ENCODE assay signal across 15 cellular contexts in genomic region chr12:44157359-44157758, GRCh38.
DNase-seq lines count a peak whose midpoint lies in the region; ATAC-seq, FAIRE-seq and TF ChIP-seq lines count a peak whose summit lies in the region.
"Had no signal": no experiment of that assay in that cellular context is flagged by ENCODE, and none has a peak within 500 bp of the region (broad histone marks: within the 10 kb centered on the region; RNA-seq: fewer than 3 reads in every experiment).

No MANE protein-coding gene starts in this region.

- in situ Hi-C loops in gastrocnemius medialis (cut with MboI; ENCODE audit: low sequenced_read_pairs in 4 of 4): no loop called here

- TF ChIP-seq CTCF in kidney (IDR thresholded peaks at IDR 0.05; ENCODE audit: borderline replicate concordance, extremely low read depth, insufficient read depth) (no peak), gastrocnemius medialis (IDR thresholded peaks at IDR 0.05 in 4 of 5, conservative IDR thresholded peaks at IDR 0.05 in 1 of 5) (no peak)

- peak; percentile 62 for ATAC-seq in GM19023 (IDR thresholded peaks at IDR 0.05; ENCODE audit: unreplicated experiment)
- peak; percentile 86 for ATAC-seq in GM21619 (IDR thresholded peaks at IDR 0.05; ENCODE audit: unreplicated experiment)
- ATAC-seq in HG03103 (IDR thresholded peaks at IDR 0.05; ENCODE audit: low read depth, unreplicated experiment): peak; percentile 97
- no peak for ATAC-seq in gastrocnemius medialis
- ATAC-seq in HG03097 (IDR thresholded peaks at IDR 0.05; ENCODE audit: low FRiP score, unreplicated experiment): no peak
- ATAC-seq: GM23338 had no signal

- peak; percentile 39 for FAIRE-seq in kidney (lab: Jason Lieb, UNC)
- FAIRE-seq: colon, G401.6 had no signal

- TF ChIP-seq POLR2A in gastrocnemius medialis (IDR thresholded peaks at IDR 0.05): no peak

- H3K27ac ChIP-seq in kidney (ENCODE audit: low read depth in 2 of 2, low read length in 2 of 2) (no peak overlapping the region), gastrocnemius medialis (no peak overlapping the region)
- H3K27ac ChIP-seq: thyroid gland had no signal

- H3K4me1 ChIP-seq in kidney (ENCODE audit: control insufficient read depth in 1 of 2, insufficient read depth in 1 of 2, low read depth in 1 of 2, low read length in 2 of 2) (no peaks in the 10 kb centered on the region), gastrocnemius medialis (peaks cover 0 to 22% of the 10 kb centered on the region in 2 donors)
- H3K4me1 ChIP-seq: thyroid gland had no signal

- no peak overlapping the region for H3K9ac ChIP-seq in kidney (ENCODE audit: low read length in 2 of 2)

- H3K4me3 ChIP-seq in kidney (ENCODE audit: low read length in 2 of 2) (no peak overlapping the region), gastrocnemius medialis (no peak overlapping the region)
- H3K4me3 ChIP-seq: GM23338, thyroid gland had no signal

- DNase-seq in kidney: no peak
- no peak for DNase-seq in gastrocnemius medialis
- DNase-seq in kidney tubule cell (ENCODE audit: low spot score): no peak
- no peak for DNase-seq in NCI-H2081 treated with DMSO at 0.1 percent for 48 hours (lab: John Stamatoyannopoulos, UW)
- DNase-seq: MM.1S; NCI-H510A; stimulated activated CD4-positive, alpha-beta T cell treated with anti-CD3 and anti-CD28 coated beads, Interleukin-12 subunit alpha, Interleukin-12 subunit beta, amount 100 ng/mL, for 4 hours; thyroid gland had no signal

- no peaks in the 10 kb centered on the region for H3K9me3 ChIP-seq in kidney (ENCODE audit: control insufficient read depth in 1 of 2, low read length in 2 of 2)
- no peaks in the 10 kb centered on the region for H3K9me3 ChIP-seq in gastrocnemius medialis
- H3K9me3 ChIP-seq: thyroid gland had no signal

- H3K27me3 ChIP-seq in gastrocnemius medialis: no peaks in the 10 kb centered on the region
- H3K27me3 ChIP-seq: thyroid gland had no signal

- H3K36me3 ChIP-seq in kidney (ENCODE audit: control insufficient read depth in 1 of 2, insufficient read depth in 2 of 2, low read length in 2 of 2) (no peaks in the 10 kb centered on the region), gastrocnemius medialis (no peaks in the 10 kb centered on the region)
- H3K36me3 ChIP-seq: thyroid gland had no signal

- intact Hi-C loops in kidney (cut with DNase I) (no loop called here), gastrocnemius medialis (cut with DNase I; ENCODE audit: low total_unique reads) (no loop called here)

Comparison
In these comparisons a context has a peak if more than half of its experiments do, and no peak if none do; other contexts are left out.
1. ATAC-seq: peak in GM19023 (single experiment), GM21619 (single experiment) and HG03103 (single experiment); none in gastrocnemius medialis (0 of 2) and HG03097 (single experiment).